ENCODE assay signal across 10 cellular contexts in genomic region chr4:83272900-83273299, GRCh38. TPM values are rescaled to one million over a fixed set of nuclear protein-coding genes. Genes with fewer than 3 reads are reported as not detected.
DNase-seq lines count a peak whose midpoint lies in the region; ATAC-seq, FAIRE-seq and TF ChIP-seq lines count a peak whose summit lies in the region.
"Had no signal": no experiment of that assay in that cellular context is flagged by ENCODE, and none has a peak within 500 bp of the region (broad histone marks: within the 10 kb centered on the region; RNA-seq: fewer than 3 reads in every experiment).

No MANE protein-coding gene starts in this region.

- H3K36me3 ChIP-seq in A673 (ENCODE audit: insufficient read depth, low read length, poor library complexity, severe bottlenecking): no peaks in the 10 kb centered on the region
- H3K36me3 ChIP-seq: thyroid gland had no signal

- H3K27ac Mint-ChIP-seq in CD14-positive monocyte: peak overlapping the region in 5 of 7 donors; percentile 28 to 67 (median 43)
- H3K27ac Mint-ChIP-seq in stimulated activated naive CD8-positive, alpha-beta T cell treated with anti-CD3 and anti-CD28 coated beads, Interleukin-15, amount 100 ng/mL, for 72 hours: no peak overlapping the region

- no peaks in the 10 kb centered on the region for H3K27me3 ChIP-seq in A673 (replicated peaks; ENCODE audit: insufficient read depth, low read depth, low read length, poor library complexity)
- H3K27me3 ChIP-seq: thyroid gland had no signal

- in situ Hi-C loops in KBM-7 (cut with MboI; ENCODE audit: low pct_unique_long_range_greater_than_20kb, low sequenced_read_pairs): loop anchor here (25.0 kb wide), 1 partner anchor 211 kb away; no protein-coding TSS in a partner anchor

- H3K9me3 ChIP-seq in A673 (ENCODE audit: low read depth, low read length, poor library complexity, severe bottlenecking): no peaks in the 10 kb centered on the region
- H3K9me3 ChIP-seq: thyroid gland had no signal

- BruUV-seq in A673 (replicated peaks; lab: Mats Ljungman, UMichigan): no TSS peak

- no peak for TF ChIP-seq CTCF in CD14-positive monocyte (IDR thresholded peaks at IDR 0.05)
- no peak for TF ChIP-seq CTCF in A673 (conservative IDR thresholded peaks at IDR 0.05; ENCODE audit: low read depth, low read length)

- no peak overlapping the region for H3K4me3 ChIP-seq in A673 (ENCODE audit: low read depth, low read length, poor library complexity, severe bottlenecking)
- H3K4me3 ChIP-seq: thyroid gland had no signal

- peak; percentile 79 for ATAC-seq in HG02852 (IDR thresholded peaks at IDR 0.05; ENCODE audit: unreplicated experiment)
- ATAC-seq in stimulated activated naive CD8-positive, alpha-beta T cell treated with anti-CD3 and anti-CD28 coated beads, Interleukin-15, amount 100 ng/mL, for 72 hours: no peak

- peaks cover 74 to 91% of the 10 kb centered on the region in 2 donors for H3K36me3 Mint-ChIP-seq in CD14-positive monocyte

- intact Hi-C loops in CD14-positive monocyte (cut with micrococcal nuclease): no loop called here
- intact Hi-C loops in A673 (cut with micrococcal nuclease; ENCODE audit: unreplicated experiment): no loop called here

- H3K27ac ChIP-seq in A673 (ENCODE audit: low read depth, low read length, poor library complexity, severe bottlenecking): no peak overlapping the region
- H3K27ac ChIP-seq: thyroid gland had no signal

- POLR2A ChIA-PET in A673 (lab: Charles Lee; ENCODE audit: low non-redundant PET): no interaction called here

- DNase-seq in CD14-positive monocyte (ENCODE audit: low spot score) (no peak), GM19239 (ENCODE audit: insufficient read length, low spot score) (peak; percentile 19), KBM-7 (peak; percentile 89), GM19240 (ENCODE audit: insufficient read length, low spot score) (no peak), A673 (ENCODE audit: low spot score) (no peak)
- no peak for DNase-seq in stimulated activated naive CD8-positive, alpha-beta T cell treated with anti-CD3 and anti-CD28 coated beads, Interleukin-15, amount 100 ng/mL, for 72 hours
- no peak for DNase-seq in stimulated activated CD4-positive, alpha-beta T cell treated with anti-CD3 and anti-CD28 coated beads, Interleukin-1b, Interleukin-23, amount 100 ng/mL, for 48 hours
- DNase-seq: Karpas-422, thyroid gland had no signal

- peak; percentile 99 for FAIRE-seq in GM19239 (lab: Jason Lieb, UNC)

- peaks cover 19% of the 10 kb centered on the region for H3K4me1 Mint-ChIP-seq in CD14-positive monocyte
- peaks cover 24% of the 10 kb centered on the region for H3K4me1 Mint-ChIP-seq in stimulated activated naive CD8-positive, alpha-beta T cell treated with anti-CD3 and anti-CD28 coated beads, Interleukin-15, amount 100 ng/mL, for 72 hours

- CTCF ChIA-PET in A673 (lab: Charles Lee): no interaction called here

- no peaks in the 10 kb centered on the region for H3K4me1 ChIP-seq in A673 (ENCODE audit: insufficient read depth, low read length, poor library complexity, severe bottlenecking)
- H3K4me1 ChIP-seq: thyroid gland had no signal

- no peaks in the 10 kb centered on the region for H3K9me3 Mint-ChIP-seq in CD14-positive monocyte
- no peaks in the 10 kb centered on the region for H3K9me3 Mint-ChIP-seq in stimulated activated naive CD8-positive, alpha-beta T cell treated with anti-CD3 and anti-CD28 coated beads, Interleukin-15, amount 100 ng/mL, for 72 hours

- no peak overlapping the region for H3K4me3 Mint-ChIP-seq in CD14-positive monocyte
- H3K4me3 Mint-ChIP-seq in stimulated activated naive CD8-positive, alpha-beta T cell treated with anti-CD3 and anti-CD28 coated beads, Interleukin-15, amount 100 ng/mL, for 72 hours: no peak overlapping the region

- no peaks in the 10 kb centered on the region for H3K27me3 Mint-ChIP-seq in CD14-positive monocyte (ENCODE audit: low read depth in 3 of 3)
- H3K27me3 Mint-ChIP-seq in stimulated activated naive CD8-positive, alpha-beta T cell treated with anti-CD3 and anti-CD28 coated beads, Interleukin-15, amount 100 ng/mL, for 72 hours: no peaks in the 10 kb centered on the region

RNA-seq across cellular contexts. Expression of gene COQ2, which starts 11.7 kb away (rescaled TPM):
- 10 to 100 TPM; 40.7 to 48.6 TPM for polyA plus RNA-seq in CD14-positive monocyte
- 12.6 and 15.3 TPM in 2 replicates for total RNA-seq in A673 (2021)

Comparison
In these comparisons a context has a peak if more than half of its experiments do, and no peak if none do; other contexts are left out.
1. DNase-seq: peak in GM19239 (single experiment) and KBM-7 (single experiment); none in CD14-positive monocyte (single experiment), stimulated activated naive CD8-positive, alpha-beta T cell treated with anti-CD3 and anti-CD28 coated beads, Interleukin-15, amount 100 ng/mL, for 72 hours (0 of 2), GM19240 (single experiment), A673 (single experiment) and stimulated activated CD4-positive, alpha-beta T cell treated with anti-CD3 and anti-CD28 coated beads, Interleukin-1b, Interleukin-23, amount 100 ng/mL, for 48 hours (single experiment).
2. H3K27ac Mint-ChIP-seq: peak in CD14-positive monocyte (5 of 7); none in stimulated activated naive CD8-positive, alpha-beta T cell treated with anti-CD3 and anti-CD28 coated beads, Interleukin-15, amount 100 ng/mL, for 72 hours (0 of 2).